Comparison of ENCODE assay signal across 19 cellular contexts in the genomic region with DNA sequence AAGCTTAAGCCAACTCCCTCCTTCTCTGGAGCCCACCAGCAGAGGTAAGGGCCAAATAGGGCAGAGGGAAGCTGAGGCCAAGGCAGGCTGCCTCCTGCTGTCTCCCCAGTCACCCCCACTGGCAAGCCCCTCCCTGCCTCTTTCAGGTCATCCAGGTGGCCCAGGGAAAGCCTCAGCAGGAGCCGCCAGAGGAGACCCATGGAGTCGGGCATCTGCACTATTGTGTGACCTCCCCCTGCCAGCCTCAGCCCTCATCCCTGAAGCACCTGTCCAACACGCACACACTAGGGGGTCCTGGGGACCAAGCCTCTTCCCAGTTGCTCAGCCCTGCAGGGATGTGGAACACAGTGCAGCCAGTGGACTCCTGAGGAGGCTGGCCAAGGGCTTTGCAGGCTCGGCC. TPM values are rescaled to one million over a fixed set of nuclear protein-coding genes. Genes with fewer than 3 reads are reported as not detected.
DNase-seq lines count a peak whose midpoint lies in the region; ATAC-seq and TF ChIP-seq lines count a peak whose summit lies in the region.
"Had no signal": no experiment of that assay in that cellular context is flagged by ENCODE, and none has a peak within 500 bp of the region (broad histone marks: within the 10 kb centered on the region; RNA-seq: fewer than 3 reads in every experiment).

No MANE protein-coding gene starts in this region.

- no peaks in the 10 kb centered on the region for H3K9me3 ChIP-seq in BLaER1 treated with 17β-estradiol and CSF1 and Interleukin-3, amounts not matched to agents 10 nM and 100 nM (replicated peaks in 1 of 11)
- no peaks in the 10 kb centered on the region for H3K9me3 ChIP-seq in HCT116 (ENCODE audit: control insufficient read depth in 1 of 2, insufficient read depth in 1 of 2, low read depth in 1 of 2, low read length in 2 of 2)
- H3K9me3 ChIP-seq: BE2C, Caco-2 had no signal

- H3K27me3 ChIP-seq in BLaER1 treated with 17β-estradiol and CSF1 and Interleukin-3, amounts not matched to agents 10 nM and 100 nM, result no peaks in the 10 kb centered on the region
- H3K27me3 ChIP-seq in HCT116 (ENCODE audit: insufficient read depth, low read length), result no peaks in the 10 kb centered on the region
- H3K27me3 ChIP-seq: BE2C had no signal

- no peak overlapping the region for H3K4me2 ChIP-seq in BLaER1 treated with 17β-estradiol and CSF1 and Interleukin-3, amounts not matched to agents 10 nM and 100 nM
- H3K4me2 ChIP-seq in HCT116 (ENCODE audit: low read length), result peak overlapping the region; percentile 30; the same call in 1 of the 2 replicates

- H3K27me3 Mint-ChIP-seq in WTC11 (ENCODE audit: low read depth), result peaks cover 2% of the 10 kb centered on the region
- no peaks in the 10 kb centered on the region for H3K27me3 Mint-ChIP-seq in naive thymus-derived CD8-positive, alpha-beta T cell
- H3K27me3 Mint-ChIP-seq: CD4-positive, alpha-beta T cell had no signal

- BruUV-seq in HCT116 (replicated peaks; lab: Mats Ljungman, UMichigan), result TSS peak; percentile 40

- RAD21 ChIA-PET in HCT116 (lab: Charles Lee; ENCODE audit: low non-redundant PET in 1 of 2, low total read pairs in 2 of 2, uncharacterized antibody in 2 of 2, unreplicated experiment in 2 of 2), result interaction anchor here in 1 of 2 experiments (0.9 kb wide), 1 partner anchor 22 kb away, joined by 3 read pairs; no protein-coding TSS in a partner anchor

- POLR2A ChIA-PET in HCT116 (lab: Charles Lee), result no interaction called here
- POLR2A ChIA-PET in WTC11 (lab: Charles Lee), result interaction anchor here (1.2 kb wide), 1 partner anchor 85 kb away, joined by 3 read pairs; no protein-coding TSS in a partner anchor
- POLR2A ChIA-PET in naive thymus-derived CD8-positive, alpha-beta T cell (lab: Charles Lee), result interaction anchor here (0.5 to 1.2 kb wide), 3 partner anchors 15 to 101 kb away, joined by 3 read pairs; a partner anchor contains a TSS

- H3K79me2 ChIP-seq in HCT116 (ENCODE audit: insufficient read depth, low read length), result no peaks in the 10 kb centered on the region

- CTCF ChIA-PET in HCT116 (lab: Charles Lee), result interaction anchor here (0.7 to 3.0 kb wide), 5 partner anchors 19 to 140 kb away, joined by 3 to 19 read pairs (median 3); no protein-coding TSS in a partner anchor
- CTCF ChIA-PET in WTC11 (lab: Charles Lee), result interaction anchor here (1.2 to 2.5 kb wide), 6 partner anchors 16 to 105 kb away, joined by 3 to 18 read pairs (median 6); a partner anchor contains a TSS

- no peak overlapping the region for H3K4me3 ChIP-seq in BLaER1 treated with 17β-estradiol and CSF1 and Interleukin-3, amounts not matched to agents 10 nM and 100 nM
- H3K4me3 ChIP-seq in HCT116 (replicated peaks in 1 of 2; ENCODE audit: low read depth in 1 of 2, low read length in 2 of 2), result peak overlapping the region in 1 of 2 experiments; percentile 17; a peak in 2 of 4 replicates
- H3K4me3 ChIP-seq: K562 had no signal

- H3K36me3 Mint-ChIP-seq in WTC11, result no peaks in the 10 kb centered on the region
- peaks cover 0 to 10% (median 8%) of the 10 kb centered on the region in 3 donors for H3K36me3 Mint-ChIP-seq in naive thymus-derived CD8-positive, alpha-beta T cell

- no peak for TF ChIP-seq RAD21 in HCT116 (IDR thresholded peaks at IDR 0.05; ENCODE audit: low read depth)

- H2AFZ ChIP-seq in HCT116 (ENCODE audit: low read depth, low read length, poor library complexity, severe bottlenecking), result no peak overlapping the region

- H3K36me3 ChIP-seq in BLaER1 treated with 17β-estradiol and CSF1 and Interleukin-3, amounts not matched to agents 10 nM and 100 nM, result peaks cover 8 to 41% (median 36%) of the 10 kb centered on the region in 11 experiments; a peak in 21 of 22 replicates
- H3K36me3 ChIP-seq in HCT116 (ENCODE audit: control insufficient read depth in 1 of 2, insufficient read depth in 2 of 2, low read length in 2 of 2), result no peaks in the 10 kb centered on the region
- H3K36me3 ChIP-seq: BE2C had no signal

- H3K9me3 Mint-ChIP-seq in WTC11, result no peaks in the 10 kb centered on the region
- H3K9me3 Mint-ChIP-seq in naive thymus-derived CD8-positive, alpha-beta T cell, result no peaks in the 10 kb centered on the region
- H3K9me3 Mint-ChIP-seq: CD4-positive, alpha-beta T cell; H9 had no signal

- DNase-seq in HCT116 (ENCODE audit: low read depth, low spot score) (no peak), NCI-H345 (lab: John Stamatoyannopoulos, UW) (peak; percentile 33), WTC11 (ENCODE audit: low spot score) (no peak)
- DNase-seq in naive thymus-derived CD8-positive, alpha-beta T cell, result no peak
- DNase-seq in activated naive CD4-positive, alpha-beta T cell treated with anti-CD3 and anti-CD28 coated beads, Interleukin-2, amount 50 U/mL, for 16 hours, result no peak
- DNase-seq: ACHN; BE2C; CD4-positive, alpha-beta T cell; DMS79; GDM1; GOT3; H9; IMR-90 had no signal

- TF ChIP-seq CTCF in HCT116 (IDR thresholded peaks at IDR 0.05 in 2 of 3, conservative IDR thresholded peaks at IDR 0.05 in 1 of 3; ENCODE audit: borderline replicate concordance in 1 of 3, insufficient read depth in 1 of 3, low read depth in 2 of 3, low read length in 2 of 3) (no peak), WTC11 (IDR thresholded peaks at IDR 0.05) (no peak)

- ATAC-seq in HCT116, result no peak
- ATAC-seq in WTC11, result no peak
- no peak for ATAC-seq in naive thymus-derived CD8-positive, alpha-beta T cell
- ATAC-seq in GM18519 (IDR thresholded peaks at IDR 0.05; ENCODE audit: low FRiP score, unreplicated experiment), result no peak
- ATAC-seq: K562 had no signal

- intact Hi-C loops in HCT116 (cut with micrococcal nuclease), result no loop called here

- no peak overlapping the region for H3K4me3 Mint-ChIP-seq in WTC11
- H3K4me3 Mint-ChIP-seq in naive thymus-derived CD8-positive, alpha-beta T cell, result no peak overlapping the region
- H3K4me3 Mint-ChIP-seq: CD4-positive, alpha-beta T cell; H9 had no signal

- TF ChIP-seq POLR2A in HCT116 (IDR thresholded peaks at IDR 0.05; ENCODE audit: borderline replicate concordance, extremely low read depth, insufficient read depth, insufficient read length), result no peak

- H3K27ac Mint-ChIP-seq in WTC11, result no peak overlapping the region
- H3K27ac Mint-ChIP-seq in naive thymus-derived CD8-positive, alpha-beta T cell, result no peak overlapping the region
- H3K27ac Mint-ChIP-seq: CD4-positive, alpha-beta T cell; H9 had no signal

- peaks cover 0 to 22% (median 8%) of the 10 kb centered on the region in 11 experiments; a peak in 9 of 22 replicates for H4K20me1 ChIP-seq in BLaER1 treated with 17β-estradiol and CSF1 and Interleukin-3, amounts not matched to agents 10 nM and 100 nM
- no peaks in the 10 kb centered on the region for H4K20me1 ChIP-seq in HCT116 (ENCODE audit: insufficient read depth)

- no peak overlapping the region for H3K27ac ChIP-seq in BLaER1 treated with 17β-estradiol and CSF1 and Interleukin-3, amounts not matched to agents 10 nM and 100 nM
- no peak overlapping the region for H3K27ac ChIP-seq in HCT116 (ENCODE audit: low read depth, low read length)
- H3K27ac ChIP-seq: C4-2B had no signal

- H3K4me1 Mint-ChIP-seq in WTC11, result peaks cover 29% of the 10 kb centered on the region
- peaks cover 19 to 45% (median 42%) of the 10 kb centered on the region in 4 donors for H3K4me1 Mint-ChIP-seq in naive thymus-derived CD8-positive, alpha-beta T cell

- peak overlapping the region in 8 of 11 experiments; percentile 2 to 93 (median 16); a peak in 4 of 22 replicates for H3K9ac ChIP-seq in BLaER1 treated with 17β-estradiol and CSF1 and Interleukin-3, amounts not matched to agents 10 nM and 100 nM
- H3K9ac ChIP-seq in HCT116 (ENCODE audit: low read length), result no peak overlapping the region

- H3K4me1 ChIP-seq in BLaER1 treated with 17β-estradiol and CSF1 and Interleukin-3, amounts not matched to agents 10 nM and 100 nM, result peaks cover 46 to 63% (median 50%) of the 10 kb centered on the region in 10 experiments
- peaks cover 11 to 37% of the 10 kb centered on the region in 2 experiments for H3K4me1 ChIP-seq in HCT116 (ENCODE audit: control insufficient read depth in 1 of 2, insufficient read depth in 2 of 2, low read length in 2 of 2)

- no peaks in the 10 kb centered on the region for H3K9me2 ChIP-seq in HCT116 (ENCODE audit: insufficient read depth)

TF ChIP-seq in HCT116, 20 proteins besides CTCF, POLR2A, EP300 and RAD21 (continues in another document):
- TF ChIP-seq FOSL1 (IDR thresholded peaks at IDR 0.05; ENCODE audit: low read depth) (no peak), EGR1 (IDR thresholded peaks at IDR 0.05; ENCODE audit: low read depth) (no peak), ZNF274 (IDR thresholded peaks at IDR 0.05; ENCODE audit: low read depth, low read length) (no peak)

TF ChIP-seq in WTC11, 78 proteins besides CTCF, POLR2A, EP300 and RAD21:
- no peak for TF ChIP-seq JAZF1 (CRISPR knock-in tag; IDR thresholded peaks at IDR 0.05)
- peak; percentile 68 for TF ChIP-seq ZNF423 (CRISPR knock-in tag; IDR thresholded peaks at IDR 0.05)
TF ChIP-seq in WTC11: peak in this region for 1.

RNA-seq across cellular contexts. Expression of a gene that starts 5.3 kb away (rescaled TPM):
- total RNA-seq in HCT116 (2021; ENCODE audit: unreplicated experiment) (139 TPM), WTC11 (2021) (81.6 to 98.1 TPM (median 92.8 TPM) in 3 replicates)
- 130 and 140 TPM in 2 replicates for polyA plus RNA-seq in HCT116 (2012)
- 10 to 100 TPM; 39.7 to 42.1 TPM for total RNA-seq in naive thymus-derived CD8-positive, alpha-beta T cell
- 100 to 1,000 TPM in 2 of 3 donors, 10 to 100 TPM in 1; 85.6 to 124 (median 103) TPM for polyA plus RNA-seq in naive thymus-derived CD8-positive, alpha-beta T cell

RNA-seq across cellular contexts. Expression of a gene that starts 6.8 kb away (rescaled TPM):
- total RNA-seq in HCT116 (2021; ENCODE audit: unreplicated experiment), result not detected
- polyA plus RNA-seq in HCT116 (2012), result 0.10 and 0.21 TPM in 2 replicates
- total RNA-seq in WTC11 (2021), result 0.09 to 0.20 TPM (median 0.11 TPM) in 3 replicates
- total RNA-seq in naive thymus-derived CD8-positive, alpha-beta T cell, result 10 to 100 TPM; 41.3 to 44.3 TPM
- polyA plus RNA-seq in naive thymus-derived CD8-positive, alpha-beta T cell, result 1 to 10 TPM; 3.8 to 6.7 (median 6.7) TPM
- total RNA-seq: Caco-2, Daoy, IMR-90, K562 had no signal
- polyA plus RNA-seq: IMR-90, K562 had no signal

RNA-seq across cellular contexts. Expression of a gene that starts 14.0 kb away (rescaled TPM):
- total RNA-seq in HCT116 (2021; ENCODE audit: unreplicated experiment), result 38.8 TPM
- polyA plus RNA-seq in HCT116 (2012), result 50.5 and 52.1 TPM in 2 replicates
- 30.8 to 33.3 TPM (median 33.3 TPM) in 3 replicates for total RNA-seq in WTC11 (2021)
- under 1 TPM in 1 of 2 experiments, not detected in 1; 0.08 TPM for total RNA-seq in naive thymus-derived CD8-positive, alpha-beta T cell
- polyA plus RNA-seq in naive thymus-derived CD8-positive, alpha-beta T cell, result not detected
- total RNA-seq: CD4-positive, alpha-beta T cell had no signal

RNA-seq across cellular contexts. Expression of a gene that starts 15.0 kb away (rescaled TPM):
- 39.4 TPM for total RNA-seq in HCT116 (2021; ENCODE audit: unreplicated experiment)
- polyA plus RNA-seq in HCT116 (2012), result 24.9 and 33.0 TPM in 2 replicates
- total RNA-seq in WTC11 (2021), result 37.1 to 50.1 TPM (median 38.2 TPM) in 3 replicates
- total RNA-seq in naive thymus-derived CD8-positive, alpha-beta T cell, result 10 to 100 TPM; 44.2 to 45.1 TPM
- 10 to 100 TPM; 27.3 to 70.4 (median 42.0) TPM for polyA plus RNA-seq in naive thymus-derived CD8-positive, alpha-beta T cell

RNA-seq across cellular contexts. Expression of a gene that starts 32.9 kb away (rescaled TPM):
- total RNA-seq in HCT116 (2021; ENCODE audit: unreplicated experiment) (0.54 TPM), WTC11 (2021) (1.1 to 1.3 TPM (median 1.2 TPM) in 3 replicates)
- 0.47 and 0.60 TPM in 2 replicates for polyA plus RNA-seq in HCT116 (2012)
- total RNA-seq in naive thymus-derived CD8-positive, alpha-beta T cell, result under 1 TPM; 0.39 to 0.58 TPM
- not detected for polyA plus RNA-seq in naive thymus-derived CD8-positive, alpha-beta T cell
- total RNA-seq: Caco-2, IMR-90 had no signal
- polyA plus RNA-seq: IMR-90 had no signal

Comparison
In these comparisons a context has a peak if more than half of its experiments do, and no peak if none do; other contexts are left out.
1. RNA of a gene that starts 6.8 kb away (total RNA-seq): 41.3 to 44.3 TPM in naive thymus-derived CD8-positive, alpha-beta T cell; 0.09 to 0.20 TPM in WTC11 and not detected in HCT116 (single experiment); every median in the first group is over 10 times any median in the second.
2. RNA of a gene that starts 14.0 kb away (total RNA-seq): 38.8 TPM in HCT116 (single experiment) and 30.8 to 33.3 TPM in WTC11; 0.08 TPM in naive thymus-derived CD8-positive, alpha-beta T cell; every median in the first group is over 10 times any median in the second.